ENCODE assay signal across 24 cellular contexts in genomic region chr5:132751971-132752580, GRCh38. TPM values are rescaled to one million over a fixed set of nuclear protein-coding genes. Genes with fewer than 3 reads are reported as not detected.
DNase-seq lines count a peak whose midpoint lies in the region; ATAC-seq and TF ChIP-seq lines count a peak whose summit lies in the region.
"Had no signal": no experiment of that assay in that cellular context is flagged by ENCODE, and none has a peak within 500 bp of the region (broad histone marks: within the 10 kb centered on the region; RNA-seq: fewer than 3 reads in every experiment).

No MANE protein-coding gene starts in this region.

- DNase-seq in AG20443 (ENCODE audit: low spot score), result peak; percentile 6
- DNase-seq in T-helper 17 cell, result no peak
- DNase-seq in memory B cell (ENCODE audit: low spot score in 2 of 2), result no peak
- no peak for DNase-seq in stimulated activated CD4-positive, alpha-beta T cell treated with anti-CD3 and anti-CD28 coated beads, Interleukin-4, amount 100 ng/mL, for 1 hour
- no peak for DNase-seq in prostate gland (ENCODE audit: low spot score)
- DNase-seq: activated gamma-delta T cell treated with Interleukin-2 at 50 U/mL for 16 hours, anterior cingulate cortex, caudate nucleus, HCEC 1CT, Karpas-422, kidney, NCI-H1048, NCI-H2029 treated with DMSO at 0.1 percent for 48 hours, NCI-H345, occipital lobe, PC-3, right lobe of liver, SIG-M5, upper lobe of left lung had no signal

- no peak for TF ChIP-seq CTCF in prostate gland (IDR thresholded peaks at IDR 0.05)

- H3K4me3 ChIP-seq in ACC112 (ENCODE audit: low read depth, low read length) (0 out of 2 replicates have a peak overlapping the region, but pooled peaks have one; percentile 0), prostate gland (no peak overlapping the region)
- H3K4me3 ChIP-seq: right lobe of liver, upper lobe of left lung had no signal

- peaks cover 2% of the 10 kb centered on the region for H3K36me3 Mint-ChIP-seq in T-helper 17 cell (ENCODE audit: low read depth)
- no peaks in the 10 kb centered on the region for H3K36me3 Mint-ChIP-seq in memory B cell
- H3K36me3 Mint-ChIP-seq: WTC11 had no signal

- no peaks in the 10 kb centered on the region for H3K79me2 ChIP-seq in ACC112 (ENCODE audit: control insufficient read depth, insufficient read depth, low read length, unreplicated experiment)

- TF ChIP-seq POLR2A in prostate gland (IDR thresholded peaks at IDR 0.05), result no peak

- H3K27me3 ChIP-seq in ACC112 (ENCODE audit: insufficient read depth, low read length) (peaks cover 32% of the 10 kb centered on the region), prostate gland (replicated peaks; ENCODE audit: insufficient read depth) (no peaks in the 10 kb centered on the region)

- H3K4me1 Mint-ChIP-seq in T-helper 17 cell (peaks cover 19% of the 10 kb centered on the region), memory B cell (peaks cover 8% of the 10 kb centered on the region)

- intact Hi-C loops in prostate gland (cut with DNase I), result no loop called here

- H3K36me3 ChIP-seq in ACC112 (ENCODE audit: insufficient read depth, low read length) (no peaks in the 10 kb centered on the region), prostate gland (no peaks in the 10 kb centered on the region)
- H3K36me3 ChIP-seq: right lobe of liver, upper lobe of left lung had no signal

- no peak overlapping the region for H3K27ac ChIP-seq in ACC112 (ENCODE audit: low read depth, low read length)
- H3K27ac ChIP-seq in prostate gland, result no peak overlapping the region
- H3K27ac ChIP-seq: right lobe of liver, upper lobe of left lung had no signal

- no peak overlapping the region for H2AFZ ChIP-seq in ACC112 (ENCODE audit: low read length, unreplicated experiment)

- peak overlapping the region; percentile 89 for H3K27ac Mint-ChIP-seq in T-helper 17 cell
- peak overlapping the region; percentile 79 for H3K27ac Mint-ChIP-seq in memory B cell
- H3K27ac Mint-ChIP-seq: WTC11 had no signal

- H3K27me3 Mint-ChIP-seq in T-helper 17 cell (no peaks in the 10 kb centered on the region), memory B cell (no peaks in the 10 kb centered on the region)
- H3K27me3 Mint-ChIP-seq: stimulated activated naive CD8-positive, alpha-beta T cell treated with anti-CD3 and anti-CD28 coated beads, Interleukin-15, Interleukin-2, amounts not matched to agents 100 ng/mL and 50 ng/mL, for 24 hours had no signal

- H3K9me3 ChIP-seq in T-helper 17 cell (ENCODE audit: control insufficient read depth, low read length, poor library complexity, severe bottlenecking) (no peaks in the 10 kb centered on the region), prostate gland (no peaks in the 10 kb centered on the region)
- H3K9me3 ChIP-seq: right lobe of liver, upper lobe of left lung had no signal

- H3K9me3 Mint-ChIP-seq in memory B cell, result no peaks in the 10 kb centered on the region
- H3K9me3 Mint-ChIP-seq: stimulated activated naive CD8-positive, alpha-beta T cell treated with anti-CD3 and anti-CD28 coated beads, Interleukin-15, Interleukin-2, amounts not matched to agents 100 ng/mL and 50 ng/mL, for 24 hours; WTC11 had no signal

- WGBS in prostate gland, result 95% methylated on average over 5 of the region's 5 CpGs

- no peak for ATAC-seq in T-helper 17 cell
- ATAC-seq in memory B cell (ENCODE audit: low read depth), result no peak
- ATAC-seq in HG03378 (IDR thresholded peaks at IDR 0.05; ENCODE audit: unreplicated experiment), result no peak
- ATAC-seq: PC-3, right lobe of liver, WTC11 had no signal

- H3K4me3 Mint-ChIP-seq in T-helper 17 cell (no peak overlapping the region), memory B cell (no peak overlapping the region)
- H3K4me3 Mint-ChIP-seq: stimulated activated naive CD8-positive, alpha-beta T cell treated with anti-CD3 and anti-CD28 coated beads, Interleukin-15, Interleukin-2, amounts not matched to agents 100 ng/mL and 50 ng/mL, for 24 hours; WTC11 had no signal

- H3K4me1 ChIP-seq in ACC112 (ENCODE audit: control insufficient read depth, insufficient read depth, low read length, unreplicated experiment), result peaks cover 19% of the 10 kb centered on the region
- no peaks in the 10 kb centered on the region for H3K4me1 ChIP-seq in prostate gland (replicated peaks)

RNA-seq across cellular contexts. Expression of gene CCNI2, which starts 4.8 kb away (rescaled TPM):
- total RNA-seq in T-helper 17 cell (10 to 100 TPM in 1 of 2 donors, 1 to 10 TPM in 1; 8.7 to 13.7 TPM), prostate gland (1 to 10 TPM in 1 of 2 donors, not detected in 1; 5.9 TPM)
- total RNA-seq: lung microvascular endothelial cell, PC-3 had no signal

RNA-seq across cellular contexts. Expression of gene KIF3A, which starts 14.7 kb away (rescaled TPM):
- total RNA-seq in T-helper 17 cell (10 to 100 TPM; 12.6 to 17.9 TPM), prostate gland (10 to 100 TPM in 1 of 2 donors, 1 to 10 TPM in 1; 5.9 to 14.0 TPM)

RNA-seq across cellular contexts. Expression of gene SEPTIN8, which starts 25.0 kb away (rescaled TPM):
- total RNA-seq in T-helper 17 cell (1 to 10 TPM; 8.0 to 8.8 TPM), prostate gland (10 to 100 TPM; 27.7 to 38.5 TPM)
